12 cellular contexts compared by ENCODE assay signal in the genomic region with DNA sequence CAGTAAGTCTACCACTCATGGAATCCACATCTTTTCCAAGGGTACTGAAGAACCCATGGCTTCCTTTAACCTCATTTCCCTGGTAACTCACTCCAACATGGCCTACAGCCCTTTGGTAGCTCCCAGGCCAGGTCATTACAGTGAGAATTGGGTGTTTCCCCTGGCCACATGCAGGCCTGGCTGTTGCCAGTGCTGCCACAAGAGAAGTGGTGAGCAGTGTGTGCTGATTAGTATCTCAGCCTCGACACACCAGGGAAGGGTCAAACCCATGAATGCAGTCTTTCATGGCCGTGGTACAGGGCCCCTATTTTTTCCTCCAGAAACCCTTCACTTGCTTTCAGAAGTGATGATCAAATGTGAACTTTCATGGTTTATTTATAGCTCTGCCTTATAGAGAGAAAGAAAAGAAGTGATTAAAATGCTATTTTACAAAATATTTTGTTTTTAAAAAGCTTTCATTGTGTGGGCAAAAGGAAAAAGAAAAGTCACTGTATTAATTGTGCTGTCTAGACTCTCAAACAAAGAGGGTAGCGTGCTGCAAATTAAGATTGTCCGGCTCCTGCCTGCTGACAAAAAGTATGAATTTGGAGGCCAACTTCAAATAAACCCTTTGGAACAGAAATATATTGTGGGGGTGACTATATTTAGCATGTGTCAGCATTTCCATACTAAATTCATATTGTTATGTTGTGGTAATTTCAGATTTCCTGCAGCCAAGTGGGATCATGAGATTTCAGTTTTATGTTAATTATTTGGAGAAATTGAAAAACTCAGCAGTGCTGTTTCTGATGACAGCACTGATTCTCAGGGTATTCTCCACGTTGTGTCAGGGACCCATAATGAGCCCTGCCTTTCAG.
DNase-seq lines count a peak whose midpoint lies in the region; ATAC-seq and TF ChIP-seq lines count a peak whose summit lies in the region.
"Had no signal": no experiment of that assay in that cellular context is flagged by ENCODE, and none has a peak within 500 bp of the region (broad histone marks: within the 10 kb centered on the region; RNA-seq: fewer than 3 reads in every experiment).

No MANE protein-coding gene starts in this region.

- no peak overlapping the region for H3K27ac ChIP-seq in mesendoderm (ENCODE audit: low read depth, low read length)

- no peak overlapping the region for H4K5ac ChIP-seq in mesendoderm (ENCODE audit: low read length)

- no peaks in the 10 kb centered on the region for H3K79me2 ChIP-seq in mesendoderm (ENCODE audit: control insufficient read depth, insufficient read depth, low read length)

- no CpG with 5 or more reads among the region's 5 CpGs for WGBS in mesendoderm (ENCODE audit: extremely low coverage, insufficient coverage, low lambda C conversion rate)

- ATAC-seq in GM21381 (IDR thresholded peaks at IDR 0.05; ENCODE audit: unreplicated experiment) (peak; percentile 57), HG03196 (IDR thresholded peaks at IDR 0.05; ENCODE audit: unreplicated experiment) (peak; percentile 77)

- H3K4me3 ChIP-seq in GM12865 (ENCODE audit: low read depth, low read length) = no peak overlapping the region
- H3K4me3 ChIP-seq in mesendoderm (ENCODE audit: low read length) = no peak overlapping the region
- H3K4me3 ChIP-seq: smooth muscle cell had no signal

- H3K36me3 ChIP-seq in mesendoderm (ENCODE audit: control insufficient read depth, insufficient read depth, low read length) = no peaks in the 10 kb centered on the region

- H3K23ac ChIP-seq in mesendoderm (ENCODE audit: low read length) = no peak overlapping the region

- no peaks in the 10 kb centered on the region for H3K4me1 ChIP-seq in mesendoderm (ENCODE audit: control insufficient read depth, low read depth, low read length)

- no peak overlapping the region for H3K56ac ChIP-seq in mesendoderm (ENCODE audit: low read length)

- no peak overlapping the region for H2BK5ac ChIP-seq in mesendoderm (ENCODE audit: low read length)

- H3K9ac ChIP-seq in mesendoderm (ENCODE audit: low read length) = no peak overlapping the region

- H2BK120ac ChIP-seq in mesendoderm (ENCODE audit: low read depth, low read length) = no peak overlapping the region

- H3K4me2 ChIP-seq in mesendoderm (ENCODE audit: low read length) = no peak overlapping the region
- H3K4me2 ChIP-seq: smooth muscle cell had no signal

- H3K79me1 ChIP-seq in mesendoderm (ENCODE audit: low read length) = no peaks in the 10 kb centered on the region

- H3K4ac ChIP-seq in mesendoderm (ENCODE audit: low read depth, low read length) = no peak overlapping the region

- peak; percentile 40 for DNase-seq in GM12865 (ENCODE audit: low read depth)
- peak; percentile 47 to 53 for DNase-seq in hippocampal formation (lab: John Stamatoyannopoulos, UW)
- DNase-seq in mesendoderm = no peak
- no peak for DNase-seq in germinal center (ENCODE audit: low spot score)
- no peak for DNase-seq in CD1c-positive myeloid dendritic cell (ENCODE audit: extremely low spot score)
- DNase-seq in mucosa of gallbladder (ENCODE audit: low spot score) = no peak
- DNase-seq: activated CD4-positive, alpha-beta T cell treated with anti-CD3 and anti-CD28 coated beads, Interleukin-2, amount 10 ng/mL, durations not matched to agents 7 days and 5 days; NCI-H1436 treated with DMSO at 0.1 percent for 48 hours; stimulated activated naive CD4-positive, alpha-beta T cell had no signal

- H4K8ac ChIP-seq in mesendoderm (ENCODE audit: low read depth, low read length) = no peak overlapping the region

- H3K27me3 ChIP-seq in mesendoderm (ENCODE audit: insufficient read depth, low read length, poor library complexity) = no peaks in the 10 kb centered on the region

- H2AK5ac ChIP-seq in mesendoderm (ENCODE audit: low read length) = no peak overlapping the region

- no peak overlapping the region for H2BK15ac ChIP-seq in mesendoderm (replicated peaks; ENCODE audit: low read depth)

- H3K18ac ChIP-seq in mesendoderm (ENCODE audit: low read length) = no peak overlapping the region

- TF ChIP-seq CTCF in GM12865 (IDR thresholded peaks at IDR 0.05; ENCODE audit: insufficient read depth, low read depth, low read length, missing control alignments) = no peak

Comparison
In these comparisons a context has a peak if more than half of its experiments do, and no peak if none do; other contexts are left out.
1. DNase-seq: peak in GM12865 (single experiment) and hippocampal formation (2 of 2); none in mesendoderm (single experiment), germinal center (single experiment), CD1c-positive myeloid dendritic cell (single experiment) and mucosa of gallbladder (single experiment).